8 cellular contexts compared by ENCODE assay signal in genomic region chr4:93828830-93829530, GRCh38. TPM values are rescaled to one million over a fixed set of nuclear protein-coding genes. Genes with fewer than 3 reads are reported as not detected.
DNase-seq lines count a peak whose midpoint lies in the region; ATAC-seq and TF ChIP-seq lines count a peak whose summit lies in the region.

No MANE protein-coding gene starts in this region.

- TF ChIP-seq CTCF in GM13976 (IDR thresholded peaks at IDR 0.05; ENCODE audit: borderline replicate concordance, control extremely low read depth, extremely low read depth, insufficient read depth, missing control alignments): no peak

- intact Hi-C loops in CD4-positive, alpha-beta memory T cell (cut with micrococcal nuclease): no loop called here
- intact Hi-C loops in dendritic cell treated with granulocyte-macrophage colony-stimulating factor and Interleukin-4, amounts not matched to agents 40 ng/mL and 50 ng/mL, for 4 days (cut with micrococcal nuclease): no loop called here

- POLR2A ChIA-PET in CD4-positive, alpha-beta memory T cell (lab: Charles Lee; ENCODE audit: partially characterized antibody): no interaction called here
- POLR2A ChIA-PET in naive thymus-derived CD8-positive, alpha-beta T cell (lab: Charles Lee): no interaction called here

- ATAC-seq in naive thymus-derived CD8-positive, alpha-beta T cell: no peak
- no peak for ATAC-seq in GM19324 (IDR thresholded peaks at IDR 0.05; ENCODE audit: low FRiP score, unreplicated experiment)

- H3K4me3 Mint-ChIP-seq in CD4-positive, alpha-beta memory T cell: peak overlapping the region in 6 of 8 donors; percentile 9 to 65 (median 18)
- peak overlapping the region; percentile 70 for H3K4me3 Mint-ChIP-seq in dendritic cell treated with granulocyte-macrophage colony-stimulating factor and Interleukin-4, amounts not matched to agents 40 ng/mL and 50 ng/mL, for 4 days
- peak overlapping the region in 7 of 10 donors; percentile 9 to 71 (median 47) for H3K4me3 Mint-ChIP-seq in naive thymus-derived CD8-positive, alpha-beta T cell

- peaks cover 18% of the 10 kb centered on the region for H3K27me3 ChIP-seq in CD4-positive, alpha-beta memory T cell (ENCODE audit: insufficient read depth, low read length)

- CTCF ChIA-PET in CD4-positive, alpha-beta memory T cell (lab: Charles Lee; ENCODE audit: partially characterized antibody): no interaction called here

- H3K4me1 Mint-ChIP-seq in CD4-positive, alpha-beta memory T cell: peaks cover 7 to 24% (median 12%) of the 10 kb centered on the region in 4 donors
- peaks cover 23% of the 10 kb centered on the region for H3K4me1 Mint-ChIP-seq in dendritic cell treated with granulocyte-macrophage colony-stimulating factor and Interleukin-4, amounts not matched to agents 40 ng/mL and 50 ng/mL, for 4 days (ENCODE audit: low read depth)
- H3K4me1 Mint-ChIP-seq in naive thymus-derived CD8-positive, alpha-beta T cell: peaks cover 9 to 24% (median 15%) of the 10 kb centered on the region in 4 donors

- DNase-seq in CD4-positive, alpha-beta memory T cell: no peak
- DNase-seq in Kasumi-1 (lab: John Stamatoyannopoulos, UW): peak; percentile 22 to 40
- DNase-seq in naive thymus-derived CD8-positive, alpha-beta T cell: no peak
- no peak for DNase-seq in kidney tubule cell (ENCODE audit: low spot score)
- DNase-seq in NAMALWA (ENCODE audit: low spot score): no peak
- DNase-seq in GM13976 (ENCODE audit: low spot score): no peak

- H3K9me3 ChIP-seq in CD4-positive, alpha-beta memory T cell (ENCODE audit: control insufficient read depth in 1 of 2, low read length in 2 of 2): no peaks in the 10 kb centered on the region

- in situ Hi-C loops in GM13976 (cut with MboI; ENCODE audit: low sequenced_read_pairs, unreplicated experiment): no loop called here

- no peak overlapping the region for H3K27ac Mint-ChIP-seq in CD4-positive, alpha-beta memory T cell
- H3K27ac Mint-ChIP-seq in dendritic cell treated with granulocyte-macrophage colony-stimulating factor and Interleukin-4, amounts not matched to agents 40 ng/mL and 50 ng/mL, for 4 days: no peak overlapping the region
- peak overlapping the region in 1 of 10 donors; percentile 29 for H3K27ac Mint-ChIP-seq in naive thymus-derived CD8-positive, alpha-beta T cell

- no peaks in the 10 kb centered on the region for H3K36me3 ChIP-seq in CD4-positive, alpha-beta memory T cell (ENCODE audit: insufficient read depth, low read length)

- peaks cover 50 to 57% of the 10 kb centered on the region in 2 donors for H3K27me3 Mint-ChIP-seq in CD4-positive, alpha-beta memory T cell
- peaks cover 87% of the 10 kb centered on the region for H3K27me3 Mint-ChIP-seq in dendritic cell treated with granulocyte-macrophage colony-stimulating factor and Interleukin-4, amounts not matched to agents 40 ng/mL and 50 ng/mL, for 4 days
- peaks cover 46 to 86% (median 72%) of the 10 kb centered on the region in 5 donors for H3K27me3 Mint-ChIP-seq in naive thymus-derived CD8-positive, alpha-beta T cell

- no peaks in the 10 kb centered on the region for H3K4me1 ChIP-seq in CD4-positive, alpha-beta memory T cell (ENCODE audit: insufficient read depth, low read length)

- H3K9me3 Mint-ChIP-seq in CD4-positive, alpha-beta memory T cell: peaks cover 0 to 21% (median 9%) of the 10 kb centered on the region in 8 donors
- no peaks in the 10 kb centered on the region for H3K9me3 Mint-ChIP-seq in dendritic cell treated with granulocyte-macrophage colony-stimulating factor and Interleukin-4, amounts not matched to agents 40 ng/mL and 50 ng/mL, for 4 days
- peaks cover 0 to 15% (median 0%) of the 10 kb centered on the region in 9 donors for H3K9me3 Mint-ChIP-seq in naive thymus-derived CD8-positive, alpha-beta T cell

- no peak overlapping the region for H3K4me3 ChIP-seq in CD4-positive, alpha-beta memory T cell (ENCODE audit: low read length in 2 of 2)

- H3K27ac ChIP-seq in CD4-positive, alpha-beta memory T cell (ENCODE audit: low read depth, low read length): no peak overlapping the region

- H3K36me3 Mint-ChIP-seq in CD4-positive, alpha-beta memory T cell: peaks cover 1 to 12% of the 10 kb centered on the region in 2 donors
- no peaks in the 10 kb centered on the region for H3K36me3 Mint-ChIP-seq in dendritic cell treated with granulocyte-macrophage colony-stimulating factor and Interleukin-4, amounts not matched to agents 40 ng/mL and 50 ng/mL, for 4 days (ENCODE audit: low read depth)
- peaks cover 0 to 10% (median 0%) of the 10 kb centered on the region in 3 donors for H3K36me3 Mint-ChIP-seq in naive thymus-derived CD8-positive, alpha-beta T cell

RNA-seq across cellular contexts. Expression of gene ATOH1, which starts 0.4 kb away (rescaled TPM):
- total RNA-seq in CD4-positive, alpha-beta memory T cell: not detected
- polyA plus RNA-seq in CD4-positive, alpha-beta memory T cell: not detected
- total RNA-seq in naive thymus-derived CD8-positive, alpha-beta T cell: not detected
- not detected for polyA plus RNA-seq in naive thymus-derived CD8-positive, alpha-beta T cell

Comparison
In these comparisons a context has a peak if more than half of its experiments do, and no peak if none do; other contexts are left out.
1. DNase-seq: peak in Kasumi-1 (2 of 2); none in CD4-positive, alpha-beta memory T cell (0 of 5), naive thymus-derived CD8-positive, alpha-beta T cell (0 of 10), kidney tubule cell (single experiment), NAMALWA (single experiment) and GM13976 (single experiment).
2. H3K4me3 Mint-ChIP-seq: peak in every context shown above with its lines; median percentile 70 in dendritic cell treated with granulocyte-macrophage colony-stimulating factor and Interleukin-4, amounts not matched to agents 40 ng/mL and 50 ng/mL, for 4 days; 47 in naive thymus-derived CD8-positive, alpha-beta T cell; 18 in CD4-positive, alpha-beta memory T cell.